ENCODE assay signal across 35 cellular contexts in the genomic region with DNA sequence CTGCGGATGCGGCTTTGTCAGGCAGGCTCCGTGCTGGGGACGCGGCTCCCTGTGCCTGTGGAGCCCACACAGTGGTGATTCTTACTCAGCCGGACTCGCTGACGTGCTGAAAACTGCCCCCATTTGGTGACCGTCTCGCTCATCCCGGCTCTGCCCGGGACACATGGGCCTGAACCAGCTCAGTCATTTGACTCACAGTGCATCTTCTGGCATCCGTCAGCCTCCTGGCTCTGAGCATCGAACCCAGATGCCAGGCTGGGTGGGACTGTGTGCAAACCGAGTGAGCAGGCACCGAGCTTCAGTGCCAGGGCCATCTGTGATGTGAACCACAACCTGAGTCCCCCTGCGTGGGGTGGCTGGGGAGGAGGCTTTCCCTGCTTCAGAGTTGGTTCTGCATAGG. TPM values are rescaled to one million over a fixed set of nuclear protein-coding genes. Genes with fewer than 3 reads are reported as not detected.
"Had no signal": no experiment of that assay in that cellular context is flagged by ENCODE, and none has a peak within 500 bp of the region (broad histone marks: within the 10 kb centered on the region; RNA-seq: fewer than 3 reads in every experiment).

No MANE protein-coding gene starts in this region.

- H3K9me3 ChIP-seq: adrenal gland, breast epithelium, esophagus muscularis mucosa, gastroesophageal sphincter, heart right ventricle had no signal

- ATAC-seq: activated CD4-positive, alpha-beta T cell treated with anti-CD3 and anti-CD28 coated beads for 36 hours; activated CD8-positive, alpha-beta memory T cell treated with anti-CD3 and anti-CD28 coated beads, Interleukin-2, amount 10 ng/mL, durations not matched to agents 7 days and 5 days; activated CD8-positive, alpha-beta T cell treated with anti-CD3 and anti-CD28 coated beads, Interleukin-2, amount 10 ng/mL, durations not matched to agents 7 days and 5 days; activated naive CD8-positive, alpha-beta T cell treated with anti-CD3 and anti-CD28 coated beads, Interleukin-2, amount 50 U/mL, for 24 hours; effector memory CD8-positive, alpha-beta T cell; gastroesophageal sphincter had no signal

- H3K27me3 ChIP-seq: adrenal gland, breast epithelium, cardiac muscle cell, esophagus muscularis mucosa, gastroesophageal sphincter, heart right ventricle had no signal

- FAIRE-seq: colon had no signal

- DNase-seq: activated CD4-positive, alpha-beta memory T cell treated with anti-CD3 and anti-CD28 coated beads for 36 hours; activated CD4-positive, alpha-beta T cell treated with anti-CD3 and anti-CD28 coated beads for 36 hours; activated CD4-positive, alpha-beta T cell treated with anti-CD3 and anti-CD28 coated beads, Interleukin-2, amount 10 ng/mL, durations not matched to agents 24 days and 14 days; activated CD4-positive, CD25-positive, alpha-beta regulatory T cell; activated CD4-positive, CD25-positive, alpha-beta regulatory T cell treated with anti-CD3 and anti-CD28 coated beads, Interleukin-2, amount 50 U/mL, for 72 hours; activated CD8-positive, alpha-beta memory T cell treated with anti-CD3 and anti-CD28 coated beads, Interleukin-2, amount 10 ng/mL, durations not matched to agents 7 days and 5 days; activated CD8-positive, alpha-beta memory T cell treated with anti-CD3 and anti-CD28 coated beads, Interleukin-2, amount 50 U/mL, for 4 hours; activated CD8-positive, alpha-beta T cell treated with anti-CD3 and anti-CD28 coated beads, Interleukin-2, amount 10 ng/mL, durations not matched to agents 7 days and 5 days; activated effector memory CD4-positive, alpha-beta T cell treated with anti-CD3 and anti-CD28 coated beads, Interleukin-2, amount 50 U/mL, for 16 hours; activated naive CD4-positive, alpha-beta T cell treated with anti-CD3 and anti-CD28 coated beads for 36 hours; activated naive CD8-positive, alpha-beta T cell treated with anti-CD3 and anti-CD28 coated beads for 36 hours; activated naive CD8-positive, alpha-beta T cell treated with anti-CD3 and anti-CD28 coated beads, Interleukin-2, amount 50 U/mL, for 24 hours; activated T-cell treated with anti-CD3 and anti-CD28 coated beads, Interleukin-2, amount 50 U/mL, for 1 hour; activated T-cell treated with anti-CD3 and anti-CD28 coated beads, Interleukin-2, amount 50 U/mL, for 48 hours; adrenal gland; amygdala; aorta; central memory CD4-positive, alpha-beta T cell; cortex of kidney; dermis blood vessel endothelial cell; effector CD4-positive, alpha-beta T cell; effector memory CD8-positive, alpha-beta T cell; erythroblast; foreskin melanocyte; heart right ventricle; T-helper 2 cell had no signal

- H3K27ac ChIP-seq: adrenal gland, breast epithelium, cardiac muscle cell, esophagus muscularis mucosa, gastroesophageal sphincter, heart right ventricle had no signal

- H3K36me3 ChIP-seq: breast epithelium had no signal

- H3K4me3 ChIP-seq: adrenal gland, breast epithelium, cardiac muscle cell, esophagus muscularis mucosa, gastroesophageal sphincter, heart right ventricle had no signal

RNA-seq across cellular contexts. Expression of gene KLF1, which starts 9.5 kb away (rescaled TPM):
- total RNA-seq: breast epithelium, chondrocyte, esophagus muscularis mucosa, fibroblast of lung, fibroblast of villous mesenchyme, gastroesophageal sphincter, glomerular endothelial cell had no signal
- polyA plus RNA-seq: aorta, fibroblast of lung, heart right ventricle had no signal

RNA-seq across cellular contexts. Expression of gene SYCE2, which starts 22.6 kb away (rescaled TPM):
- total RNA-seq: chondrocyte, fibroblast of lung had no signal
